ENCODE assay signal across 15 cellular contexts in the genomic region with DNA sequence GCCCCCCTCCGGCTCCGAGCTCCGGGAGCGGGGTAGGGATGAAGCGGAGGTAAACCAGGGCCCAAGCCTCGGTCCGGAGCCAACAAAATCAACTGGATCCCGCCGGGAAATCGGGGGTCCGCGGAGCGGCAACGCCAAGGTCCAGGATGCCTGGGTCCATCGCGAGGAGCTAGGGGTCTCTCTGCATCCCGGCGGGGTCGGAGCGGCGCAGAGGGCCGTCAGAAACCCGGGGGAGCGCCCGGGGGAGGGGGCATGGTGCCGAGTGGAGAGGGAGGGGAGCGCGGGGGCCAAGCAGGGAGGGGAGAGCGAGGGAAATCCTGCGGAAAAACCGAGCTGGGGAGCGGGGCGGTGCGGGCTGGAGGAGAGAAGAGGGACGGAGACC. TPM values are rescaled to one million over a fixed set of nuclear protein-coding genes. Genes with fewer than 3 reads are reported as not detected.
A peak's percentile ranks its signal among the peaks of the same experiment; 100 is the strongest.
DNase-seq lines count a peak whose midpoint lies in the region; ATAC-seq and TF ChIP-seq lines count a peak whose summit lies in the region.
"Had no signal": no experiment of that assay in that cellular context is flagged by ENCODE, and none has a peak within 500 bp of the region (broad histone marks: within the 10 kb centered on the region; RNA-seq: fewer than 3 reads in every experiment).

No MANE protein-coding gene starts in this region.

- no peak overlapping the region; the same call in 1 of the 2 replicates for H3K27ac ChIP-seq in WERI-Rb-1
- H3K27ac ChIP-seq in smooth muscle cell (ENCODE audit: low read depth), result no peak overlapping the region

- TF ChIP-seq CTCF in WERI-Rb-1 (IDR thresholded peaks at IDR 0.05; ENCODE audit: low read depth, low read length) (no peak), smooth muscle cell (IDR thresholded peaks at IDR 0.05; ENCODE audit: borderline replicate concordance, insufficient read depth, poor library complexity, severe bottlenecking) (no peak)

- WGBS in smooth muscle cell (ENCODE audit: low lambda C conversion rate), result 0% methylated on average over 8 of the region's 35 CpGs

- H3K4me1 ChIP-seq in ES-I3 (ENCODE audit: insufficient read depth, low read length), result peaks cover 6% of the 10 kb centered on the region; the same call in 1 of the 2 replicates
- H3K4me1 ChIP-seq in smooth muscle cell (ENCODE audit: low read depth), result peaks cover 4% of the 10 kb centered on the region

- no peaks in the 10 kb centered on the region for H4K20me1 ChIP-seq in smooth muscle cell (ENCODE audit: low read depth)

- H3K36me3 ChIP-seq in ES-I3 (ENCODE audit: insufficient read depth, low read length) (no peaks in the 10 kb centered on the region), WERI-Rb-1 (no peaks in the 10 kb centered on the region), smooth muscle cell (ENCODE audit: low read depth) (no peaks in the 10 kb centered on the region)

- peak overlapping the region; percentile 63 for H3K4me3 ChIP-seq in WERI-Rb-1 (ENCODE audit: low read depth, low read length)
- peak overlapping the region; percentile 21 for H3K4me3 ChIP-seq in smooth muscle cell

- no peaks in the 10 kb centered on the region for H3K9me3 ChIP-seq in ES-I3 (ENCODE audit: control insufficient read depth, insufficient read depth, low read length)
- no peaks in the 10 kb centered on the region for H3K9me3 ChIP-seq in WERI-Rb-1 (ENCODE audit: severe bottlenecking)
- H3K9me3 ChIP-seq in smooth muscle cell (replicated peaks; ENCODE audit: low read depth), result no peaks in the 10 kb centered on the region

- DNase-seq in WERI-Rb-1 (no peak), left kidney (ENCODE audit: low read depth, low spot score) (peak; percentile 69), smooth muscle cell (lab: John Stamatoyannopoulos, UW; ENCODE audit: unreplicated experiment) (no peak), NCI-H446 treated with DMSO at 0.1 percent for 48 hours (lab: John Stamatoyannopoulos, UW) (no peak)
- no peak for DNase-seq in activated effector memory CD4-positive, alpha-beta T cell treated with anti-CD3 and anti-CD28 coated beads, Interleukin-2, amount 50 U/mL, for 16 hours
- DNase-seq: DND-41; stimulated activated CD4-positive, alpha-beta T cell treated with anti-CD3 and anti-CD28 coated beads, Interleukin-1b, Interleukin-23, amount 100 ng/mL, for 48 hours had no signal

- H3K9ac ChIP-seq in ES-I3 (ENCODE audit: low read depth, low read length) (peak overlapping the region; percentile 44), smooth muscle cell (ENCODE audit: low read depth) (no peak overlapping the region)

- no peak for ATAC-seq in HG03432 (IDR thresholded peaks at IDR 0.05; ENCODE audit: unreplicated experiment)
- no peak for ATAC-seq in GM19351 (IDR thresholded peaks at IDR 0.05; ENCODE audit: unreplicated experiment)

- H3K27me3 ChIP-seq in WERI-Rb-1 (ENCODE audit: insufficient read depth, low read depth, severe bottlenecking) (no peaks in the 10 kb centered on the region), smooth muscle cell (ENCODE audit: low read depth) (peaks cover 87% of the 10 kb centered on the region)

- H3F3A ChIP-seq in smooth muscle cell (ENCODE audit: low read depth), result no peaks in the 10 kb centered on the region

- no peaks in the 10 kb centered on the region for H3K79me2 ChIP-seq in smooth muscle cell (ENCODE audit: low read depth)

- peak overlapping the region; percentile 60 for H3K4me2 ChIP-seq in smooth muscle cell

- no peak overlapping the region for H2AFZ ChIP-seq in smooth muscle cell (ENCODE audit: low read depth)

RNA-seq across cellular contexts. Expression of gene SLC22A12, which starts 51.8 kb away (rescaled TPM):
- not detected in 2 replicates for total RNA-seq in smooth muscle cell
- not detected in 2 replicates for polyA plus RNA-seq in smooth muscle cell
- total RNA-seq: activated T-helper 1 cell treated with anti-CD3 and anti-CD28 coated beads, Interleukin-12 subunit alpha, Interleukin-12 subunit beta, Interleukin-2, Interleukin-4 antibody, amounts not matched to agents 30 ng/mL and 10 ng/mL and 1 ng/mL, durations not matched to agents 14 hours and 24 hours and 36 hours; NCI-H460; occipital lobe had no signal
- polyA plus RNA-seq: BJ, IgD-negative memory B cell had no signal
